ENCODE assay signal across 12 cellular contexts in the genomic region with DNA sequence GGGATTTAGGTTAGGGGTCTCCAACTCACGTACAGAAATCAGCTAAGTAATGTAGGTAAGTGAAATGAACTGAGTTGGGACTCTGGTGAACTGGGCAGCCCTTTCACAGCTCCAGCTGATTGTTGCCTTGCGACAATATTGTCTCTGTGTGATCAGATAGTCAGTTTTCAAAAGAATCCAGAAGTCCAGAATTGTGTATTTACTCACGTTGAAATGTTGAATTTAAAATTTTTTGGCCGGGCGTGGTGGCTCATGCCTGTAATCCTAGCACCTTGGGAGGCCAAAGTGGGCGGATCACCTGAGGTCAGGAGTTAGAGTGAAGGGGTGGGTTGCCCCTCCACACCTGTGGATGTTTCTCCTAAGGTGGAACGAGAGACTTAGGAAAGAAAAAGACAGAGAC. TPM values are rescaled to one million over a fixed set of nuclear protein-coding genes. Genes with fewer than 3 reads are reported as not detected.
DNase-seq lines count a peak whose midpoint lies in the region; ATAC-seq, FAIRE-seq and TF ChIP-seq lines count a peak whose summit lies in the region.
"Had no signal": no experiment of that assay in that cellular context is flagged by ENCODE, and none has a peak within 500 bp of the region (broad histone marks: within the 10 kb centered on the region; RNA-seq: fewer than 3 reads in every experiment).

No MANE protein-coding gene starts in this region.

- intact Hi-C loops in activated CD8-positive, alpha-beta T cell treated with anti-CD3 and anti-CD28 coated beads for 36 hours (cut with micrococcal nuclease), result no loop called here
- intact Hi-C loops in kidney (cut with DNase I), result no loop called here

- TF ChIP-seq CTCF in activated CD8-positive, alpha-beta T cell treated with anti-CD3 and anti-CD28 coated beads for 36 hours (IDR thresholded peaks at IDR 0.05), result no peak
- TF ChIP-seq CTCF in kidney (IDR thresholded peaks at IDR 0.05; ENCODE audit: borderline replicate concordance, extremely low read depth, insufficient read depth), result no peak

- no peaks in the 10 kb centered on the region for H3K27me3 ChIP-seq in BLaER1
- H3K27me3 ChIP-seq in HAP-1 (ENCODE audit: low read depth), result no peaks in the 10 kb centered on the region

- H4K20me1 ChIP-seq in BLaER1, result peaks cover 27% of the 10 kb centered on the region

- peak overlapping the region; percentile 95 for H3K4me2 ChIP-seq in BLaER1

- H3K4me3 Mint-ChIP-seq in activated CD8-positive, alpha-beta T cell treated with anti-CD3 and anti-CD28 coated beads for 36 hours, result peak overlapping the region; percentile 95

- FAIRE-seq in kidney (lab: Jason Lieb, UNC), result no peak
- FAIRE-seq: HTR-8/SVneo had no signal

- H3K9me3 ChIP-seq in BLaER1 (no peaks in the 10 kb centered on the region), HAP-1 (no peaks in the 10 kb centered on the region), kidney (ENCODE audit: control insufficient read depth in 1 of 2, low read length in 2 of 2) (no peaks in the 10 kb centered on the region)

- peak overlapping the region; percentile 25 for H3K27ac Mint-ChIP-seq in activated CD8-positive, alpha-beta T cell treated with anti-CD3 and anti-CD28 coated beads for 36 hours

- POLR2A ChIA-PET in activated CD8-positive, alpha-beta T cell treated with anti-CD3 and anti-CD28 coated beads for 36 hours (lab: Charles Lee), result interaction anchor here (0.7 to 13.1 kb wide), 7 partner anchors 19 to 246 kb away, joined by 3 to 997 read pairs (median 3); a partner anchor contains a TSS

- 0 out of 2 replicates have a peak overlapping the region, but pooled peaks have one; percentile 98 for H3K27ac ChIP-seq in BLaER1
- no peak overlapping the region for H3K27ac ChIP-seq in kidney (ENCODE audit: low read depth in 2 of 2, low read length in 2 of 2)

- no peak for ATAC-seq in activated CD8-positive, alpha-beta T cell treated with anti-CD3 and anti-CD28 coated beads for 36 hours
- ATAC-seq in GM18511 (IDR thresholded peaks at IDR 0.05; ENCODE audit: unreplicated experiment), result no peak

- H3K9ac ChIP-seq in BLaER1 (peak overlapping the region; percentile 99; the same call in 1 of the 2 replicates), kidney (ENCODE audit: low read length in 2 of 2) (no peak overlapping the region)

- H3K4me3 ChIP-seq in BLaER1, result peak overlapping the region; percentile 89; the same call in 1 of the 2 replicates
- peak overlapping the region; percentile 96 for H3K4me3 ChIP-seq in HAP-1
- no peak overlapping the region for H3K4me3 ChIP-seq in kidney (ENCODE audit: low read length in 2 of 2)

- H3K4me1 ChIP-seq in BLaER1, result peaks cover 62% of the 10 kb centered on the region
- H3K4me1 ChIP-seq in HAP-1, result peaks cover 40% of the 10 kb centered on the region
- H3K4me1 ChIP-seq in kidney (ENCODE audit: control insufficient read depth in 1 of 2, insufficient read depth in 1 of 2, low read depth in 1 of 2, low read length in 2 of 2), result peaks cover 7 to 22% of the 10 kb centered on the region in 2 donors

- no peaks in the 10 kb centered on the region for H3K27me3 Mint-ChIP-seq in activated CD8-positive, alpha-beta T cell treated with anti-CD3 and anti-CD28 coated beads for 36 hours

- in situ Hi-C loops in HAP-1 (cut with MboI; ENCODE audit: low sequenced_read_pairs), result no loop called here

- H3K4me1 Mint-ChIP-seq in activated CD8-positive, alpha-beta T cell treated with anti-CD3 and anti-CD28 coated beads for 36 hours (ENCODE audit: low read depth), result peaks cover 48% of the 10 kb centered on the region

- DNase-seq in HAP-1 (ENCODE audit: low spot score in 2 of 2), result no peak
- DNase-seq in activated CD8-positive, alpha-beta T cell treated with anti-CD3 and anti-CD28 coated beads for 36 hours, result no peak
- DNase-seq in kidney, result peak; percentile 24
- no peak for DNase-seq in NCI-H187 treated with DMSO at 0.1 percent for 48 hours (lab: John Stamatoyannopoulos, UW)
- no peak for DNase-seq in AML-193 (lab: John Stamatoyannopoulos, UW)
- DNase-seq in Kasumi-1 (lab: John Stamatoyannopoulos, UW), result no peak
- DNase-seq: activated effector memory CD4-positive, alpha-beta T cell treated with anti-CD3 and anti-CD28 coated beads, Interleukin-2, amount 50 U/mL, for 16 hours; DMS153; NCI-H446 treated with DMSO at 0.1 percent for 48 hours had no signal

- H3K9me3 Mint-ChIP-seq in activated CD8-positive, alpha-beta T cell treated with anti-CD3 and anti-CD28 coated beads for 36 hours, result no peaks in the 10 kb centered on the region

- H3K36me3 ChIP-seq in BLaER1, result peaks cover 22% of the 10 kb centered on the region
- peaks cover 59% of the 10 kb centered on the region for H3K36me3 ChIP-seq in HAP-1 (replicated peaks)
- peaks cover 8 to 9% of the 10 kb centered on the region in 2 donors for H3K36me3 ChIP-seq in kidney (ENCODE audit: control insufficient read depth in 1 of 2, insufficient read depth in 2 of 2, low read length in 2 of 2)

- CTCF ChIA-PET in activated CD8-positive, alpha-beta T cell treated with anti-CD3 and anti-CD28 coated beads for 36 hours (lab: Charles Lee), result interaction anchor here (1.0 to 1.7 kb wide), 3 partner anchors 23 to 72 kb away, joined by 3 to 11 read pairs (median 5); a partner anchor contains a TSS

- H3K36me3 Mint-ChIP-seq in activated CD8-positive, alpha-beta T cell treated with anti-CD3 and anti-CD28 coated beads for 36 hours (ENCODE audit: low read depth), result peaks cover 56% of the 10 kb centered on the region

RNA-seq across cellular contexts. Expression of a gene that starts 18.8 kb away (rescaled TPM):
- 10 to 100 TPM; 96.5 to 99.3 TPM for total RNA-seq in activated CD8-positive, alpha-beta T cell treated with anti-CD3 and anti-CD28 coated beads for 36 hours
- 48.9 TPM for total RNA-seq in kidney
- 38.5 TPM for polyA plus RNA-seq in kidney (ENCODE audit: insufficient read depth, low read depth, low replicate concordance)

RNA-seq across cellular contexts. Expression of a gene that starts 22.5 kb away (rescaled TPM):
- total RNA-seq in activated CD8-positive, alpha-beta T cell treated with anti-CD3 and anti-CD28 coated beads for 36 hours, result 100 to 1,000 TPM; 299 to 315 TPM
- total RNA-seq in kidney, result 203 TPM
- polyA plus RNA-seq in kidney (ENCODE audit: insufficient read depth, low read depth, low replicate concordance), result 299 TPM

RNA-seq across cellular contexts. Expression of a gene that starts 25.6 kb away (rescaled TPM):
- not detected for total RNA-seq in activated CD8-positive, alpha-beta T cell treated with anti-CD3 and anti-CD28 coated beads for 36 hours
- not detected for total RNA-seq in kidney
- not detected for polyA plus RNA-seq in kidney (ENCODE audit: insufficient read depth, low read depth, low replicate concordance)

RNA-seq across cellular contexts. Expression of a gene that starts 26.4 kb away (rescaled TPM):
- 10 to 100 TPM; 22.0 to 22.8 TPM for total RNA-seq in activated CD8-positive, alpha-beta T cell treated with anti-CD3 and anti-CD28 coated beads for 36 hours
- total RNA-seq in kidney, result 39.6 TPM
- polyA plus RNA-seq in kidney (ENCODE audit: insufficient read depth, low read depth, low replicate concordance), result 44.6 TPM

RNA-seq across cellular contexts. Expression of a gene that starts 53.0 kb away (rescaled TPM):
- 10 to 100 TPM; 80.9 to 90.0 TPM for total RNA-seq in activated CD8-positive, alpha-beta T cell treated with anti-CD3 and anti-CD28 coated beads for 36 hours
- 83.8 TPM for total RNA-seq in kidney
- 70.7 TPM for polyA plus RNA-seq in kidney (ENCODE audit: insufficient read depth, low read depth, low replicate concordance)

Comparison
In these comparisons a context has a peak if more than half of its experiments do, and no peak if none do; other contexts are left out.
1. H3K4me3 ChIP-seq: peak in BLaER1 (single experiment) and HAP-1 (single experiment); none in kidney (0 of 2).